In genomic region chr5:72920690-72921089, GRCh38 we compare ENCODE assay signal across 8 cellular contexts. TPM values are rescaled to one million over a fixed set of nuclear protein-coding genes. Genes with fewer than 3 reads are reported as not detected.
DNase-seq lines count a peak whose midpoint lies in the region; ATAC-seq and TF ChIP-seq lines count a peak whose summit lies in the region.

No MANE protein-coding gene starts in this region.

- ATAC-seq in stimulated activated naive B cell treated with anti-CD40 and anti-IgM and Interleukin-4, amounts not matched to agents 10 μg/mL and 1 μg/mL and 100 μg/mL, for 72 hours (replicated peaks) = no peak
- no peak for ATAC-seq in sciatic nerve

- no peak overlapping the region for H3K4me3 Mint-ChIP-seq in nephron progenitor cell
- no peak overlapping the region for H3K4me3 Mint-ChIP-seq in stimulated activated naive B cell treated with anti-CD40 and anti-IgM and Interleukin-4, amounts not matched to agents 10 μg/mL and 1 μg/mL and 100 μg/mL, for 72 hours

- H3K4me1 Mint-ChIP-seq in nephron progenitor cell = no peaks in the 10 kb centered on the region
- H3K4me1 Mint-ChIP-seq in stimulated activated naive B cell treated with anti-CD40 and anti-IgM and Interleukin-4, amounts not matched to agents 10 μg/mL and 1 μg/mL and 100 μg/mL, for 72 hours = no peaks in the 10 kb centered on the region

- TF ChIP-seq CTCF in NB4 (IDR thresholded peaks at IDR 0.05; ENCODE audit: low read depth, low read length) (no peak), cardiac fibroblast (IDR thresholded peaks at IDR 0.05; ENCODE audit: low read depth, low read length) (peak; percentile 11), nephron progenitor cell (IDR thresholded peaks at IDR 0.05) (peak; percentile 7)

- DNase-seq in NCI-H1092 treated with DMSO at 0.1 percent for 48 hours (lab: John Stamatoyannopoulos, UW) (peak; percentile 4), NCI-H1092 (lab: John Stamatoyannopoulos, UW) (no peak), NB4 (ENCODE audit: low read depth) (peak; percentile 48), cardiac fibroblast (ENCODE audit: low read depth in 2 of 2) (peak; percentile 43 to 60), nephron progenitor cell (no peak), sciatic nerve (ENCODE audit: low spot score) (no peak), cortex of kidney (lab: John Stamatoyannopoulos, UW) (no peak)
- DNase-seq in stimulated activated naive B cell treated with anti-CD40 and anti-IgM and Interleukin-4, amounts not matched to agents 10 μg/mL and 1 μg/mL and 100 μg/mL, for 72 hours = no peak

- intact Hi-C loops in sciatic nerve (cut with DNase I) = no loop called here

- H3K27me3 Mint-ChIP-seq in nephron progenitor cell (ENCODE audit: low read depth, poor library complexity) = no peaks in the 10 kb centered on the region
- no peaks in the 10 kb centered on the region for H3K27me3 Mint-ChIP-seq in stimulated activated naive B cell treated with anti-CD40 and anti-IgM and Interleukin-4, amounts not matched to agents 10 μg/mL and 1 μg/mL and 100 μg/mL, for 72 hours

- H3K9me3 Mint-ChIP-seq in nephron progenitor cell = peaks cover 4% of the 10 kb centered on the region
- no peaks in the 10 kb centered on the region for H3K9me3 Mint-ChIP-seq in stimulated activated naive B cell treated with anti-CD40 and anti-IgM and Interleukin-4, amounts not matched to agents 10 μg/mL and 1 μg/mL and 100 μg/mL, for 72 hours

- no peak overlapping the region for H3K27ac Mint-ChIP-seq in nephron progenitor cell
- H3K27ac Mint-ChIP-seq in stimulated activated naive B cell treated with anti-CD40 and anti-IgM and Interleukin-4, amounts not matched to agents 10 μg/mL and 1 μg/mL and 100 μg/mL, for 72 hours = no peak overlapping the region

- H3K4me3 ChIP-seq in NB4 (ENCODE audit: low read depth, low read length) (no peak overlapping the region), cardiac fibroblast (replicated peaks in 1 of 2; ENCODE audit: low read depth in 2 of 2, low read length in 2 of 2) (no peak overlapping the region)

- no peak for TF ChIP-seq POLR2A in NB4 (IDR thresholded peaks at IDR 0.05; ENCODE audit: extremely low read depth, insufficient read length)

- peaks cover 6% of the 10 kb centered on the region for H3K36me3 Mint-ChIP-seq in nephron progenitor cell (ENCODE audit: low read depth)
- H3K36me3 Mint-ChIP-seq in stimulated activated naive B cell treated with anti-CD40 and anti-IgM and Interleukin-4, amounts not matched to agents 10 μg/mL and 1 μg/mL and 100 μg/mL, for 72 hours = no peaks in the 10 kb centered on the region

RNA-seq across cellular contexts. Expression of gene FCHO2, which starts 35.2 kb away (rescaled TPM):
- 50.7 TPM for total RNA-seq in sciatic nerve

Comparison
In these comparisons a context has a peak if more than half of its experiments do, and no peak if none do; other contexts are left out.
1. DNase-seq: peak in NCI-H1092 treated with DMSO at 0.1 percent for 48 hours (single experiment), NB4 (single experiment) and cardiac fibroblast (2 of 2); none in NCI-H1092 (single experiment), nephron progenitor cell (single experiment), stimulated activated naive B cell treated with anti-CD40 and anti-IgM and Interleukin-4, amounts not matched to agents 10 μg/mL and 1 μg/mL and 100 μg/mL, for 72 hours (single experiment), sciatic nerve (single experiment) and cortex of kidney (single experiment).